2 cellular contexts compared by ENCODE assay signal in the genomic region with DNA sequence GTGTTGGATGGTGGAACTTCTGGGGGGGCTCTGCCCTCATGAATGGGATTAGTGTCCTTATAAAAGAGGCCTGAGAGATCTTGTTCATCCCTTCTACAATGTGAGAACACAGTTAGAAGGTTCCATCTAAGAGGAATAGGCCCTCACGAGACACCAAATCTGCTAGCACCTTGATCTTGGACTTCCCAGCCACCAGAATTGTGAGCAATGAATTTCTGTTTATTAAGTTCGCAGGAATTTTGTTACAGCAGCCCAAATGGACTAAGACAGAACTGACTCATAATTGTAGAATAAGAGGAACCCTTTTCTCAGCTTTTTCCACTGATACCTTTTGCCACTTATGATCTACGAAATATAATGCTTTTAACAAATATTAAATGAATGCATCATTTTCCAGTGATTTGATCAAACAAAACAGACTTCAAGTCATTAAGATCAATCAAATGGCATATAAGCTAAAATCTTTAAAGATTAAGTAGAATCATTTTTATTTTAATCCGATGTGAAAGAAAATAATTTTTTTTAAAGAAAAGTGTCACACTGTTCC.
TF ChIP-seq lines count a peak whose summit lies in the region.

No MANE protein-coding gene starts in this region.

TF ChIP-seq in HepG2, 621 proteins besides CTCF, POLR2A, EP300 and RAD21:
- TF ChIP-seq ZNF292 (CRISPR knock-in tag; IDR thresholded peaks at IDR 0.05; ENCODE audit: borderline replicate concordance, low read depth) (no peak), RBM22 (optimal IDR thresholded peaks at IDR 0.05; ENCODE audit: low read length) (peak; percentile 67), SMYD3 (CRISPR knock-in tag; IDR thresholded peaks at IDR 0.05) (peak; percentile 52; the same call in 1 of the 2 replicates), ZSCAN9 (CRISPR knock-in tag; IDR thresholded peaks at IDR 0.05; ENCODE audit: borderline replicate concordance) (no peak), ZNF564 (CRISPR knock-in tag; IDR thresholded peaks at IDR 0.05) (0 out of 2 replicates have a peak, but pooled peaks have one; percentile 34), GZF1 (CRISPR knock-in tag; IDR thresholded peaks at IDR 0.05) (no peak), ZNF264 (CRISPR knock-in tag; IDR thresholded peaks at IDR 0.05) (no peak), ZNF570 (CRISPR knock-in tag; IDR thresholded peaks at IDR 0.05; ENCODE audit: borderline replicate concordance) (no peak), ZNF12 (CRISPR knock-in tag; IDR thresholded peaks at IDR 0.05) (peak; percentile 70; the same call in 1 of the 2 replicates), POLR2AphosphoS5 (IDR thresholded peaks at IDR 0.05; ENCODE audit: low read depth, low read length) (peak; percentile 33; the same call in 1 of the 2 replicates)
- TF ChIP-seq, protein P1, sequence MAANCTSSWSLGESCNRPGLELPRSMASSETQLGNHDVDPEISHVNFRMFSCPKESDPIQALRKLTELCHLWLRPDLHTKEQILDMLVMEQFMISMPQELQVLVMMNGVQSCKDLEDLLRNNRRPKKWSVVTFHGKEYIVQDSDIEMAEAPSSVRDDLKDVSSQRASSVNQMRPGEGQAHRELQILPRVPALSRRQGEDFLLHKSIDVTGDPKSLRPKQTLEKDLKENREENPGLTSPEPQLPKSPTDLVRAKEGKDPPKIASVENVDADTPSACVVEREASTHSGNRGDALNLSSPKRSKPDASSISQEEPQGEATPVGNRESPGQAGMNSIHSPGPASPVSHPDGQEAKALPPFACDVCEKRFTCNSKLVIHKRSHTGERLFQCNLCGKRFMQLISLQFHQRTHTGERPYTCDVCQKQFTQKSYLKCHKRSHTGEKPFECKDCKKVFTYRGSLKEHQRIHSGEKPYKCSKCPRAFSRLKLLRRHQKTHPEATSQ (CRISPR knock-in tag; IDR thresholded peaks at IDR 0.05; ENCODE audit: borderline replicate concordance) = 0 out of 2 replicates have a peak, but pooled peaks have one; percentile 55
TF ChIP-seq in HepG2: peak in this region for 6.

TF ChIP-seq in GM12878, 131 proteins besides CTCF, POLR2A, EP300 and RAD21:
- no peak for TF ChIP-seq MTA2 (IDR thresholded peaks at IDR 0.05; ENCODE audit: low read depth)
- TF ChIP-seq PML (IDR thresholded peaks at IDR 0.05; ENCODE audit: low read length) = no peak
- TF ChIP-seq, protein P2, sequence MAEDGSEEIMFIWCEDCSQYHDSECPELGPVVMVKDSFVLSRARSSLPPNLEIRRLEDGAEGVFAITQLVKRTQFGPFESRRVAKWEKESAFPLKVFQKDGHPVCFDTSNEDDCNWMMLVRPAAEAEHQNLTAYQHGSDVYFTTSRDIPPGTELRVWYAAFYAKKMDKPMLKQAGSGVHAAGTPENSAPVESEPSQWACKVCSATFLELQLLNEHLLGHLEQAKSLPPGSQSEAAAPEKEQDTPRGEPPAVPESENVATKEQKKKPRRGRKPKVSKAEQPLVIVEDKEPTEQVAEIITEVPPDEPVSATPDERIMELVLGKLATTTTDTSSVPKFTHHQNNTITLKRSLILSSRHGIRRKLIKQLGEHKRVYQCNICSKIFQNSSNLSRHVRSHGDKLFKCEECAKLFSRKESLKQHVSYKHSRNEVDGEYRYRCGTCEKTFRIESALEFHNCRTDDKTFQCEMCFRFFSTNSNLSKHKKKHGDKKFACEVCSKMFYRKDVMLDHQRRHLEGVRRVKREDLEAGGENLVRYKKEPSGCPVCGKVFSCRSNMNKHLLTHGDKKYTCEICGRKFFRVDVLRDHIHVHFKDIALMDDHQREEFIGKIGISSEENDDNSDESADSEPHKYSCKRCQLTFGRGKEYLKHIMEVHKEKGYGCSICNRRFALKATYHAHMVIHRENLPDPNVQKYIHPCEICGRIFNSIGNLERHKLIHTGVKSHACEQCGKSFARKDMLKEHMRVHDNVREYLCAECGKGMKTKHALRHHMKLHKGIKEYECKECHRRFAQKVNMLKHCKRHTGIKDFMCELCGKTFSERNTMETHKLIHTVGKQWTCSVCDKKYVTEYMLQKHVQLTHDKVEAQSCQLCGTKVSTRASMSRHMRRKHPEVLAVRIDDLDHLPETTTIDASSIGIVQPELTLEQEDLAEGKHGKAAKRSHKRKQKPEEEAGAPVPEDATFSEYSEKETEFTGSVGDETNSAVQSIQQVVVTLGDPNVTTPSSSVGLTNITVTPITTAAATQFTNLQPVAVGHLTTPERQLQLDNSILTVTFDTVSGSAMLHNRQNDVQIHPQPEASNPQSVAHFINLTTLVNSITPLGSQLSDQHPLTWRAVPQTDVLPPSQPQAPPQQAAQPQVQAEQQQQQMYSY (CRISPR knock-in tag; IDR thresholded peaks at IDR 0.05) = no peak
- TF ChIP-seq, protein P3, sequence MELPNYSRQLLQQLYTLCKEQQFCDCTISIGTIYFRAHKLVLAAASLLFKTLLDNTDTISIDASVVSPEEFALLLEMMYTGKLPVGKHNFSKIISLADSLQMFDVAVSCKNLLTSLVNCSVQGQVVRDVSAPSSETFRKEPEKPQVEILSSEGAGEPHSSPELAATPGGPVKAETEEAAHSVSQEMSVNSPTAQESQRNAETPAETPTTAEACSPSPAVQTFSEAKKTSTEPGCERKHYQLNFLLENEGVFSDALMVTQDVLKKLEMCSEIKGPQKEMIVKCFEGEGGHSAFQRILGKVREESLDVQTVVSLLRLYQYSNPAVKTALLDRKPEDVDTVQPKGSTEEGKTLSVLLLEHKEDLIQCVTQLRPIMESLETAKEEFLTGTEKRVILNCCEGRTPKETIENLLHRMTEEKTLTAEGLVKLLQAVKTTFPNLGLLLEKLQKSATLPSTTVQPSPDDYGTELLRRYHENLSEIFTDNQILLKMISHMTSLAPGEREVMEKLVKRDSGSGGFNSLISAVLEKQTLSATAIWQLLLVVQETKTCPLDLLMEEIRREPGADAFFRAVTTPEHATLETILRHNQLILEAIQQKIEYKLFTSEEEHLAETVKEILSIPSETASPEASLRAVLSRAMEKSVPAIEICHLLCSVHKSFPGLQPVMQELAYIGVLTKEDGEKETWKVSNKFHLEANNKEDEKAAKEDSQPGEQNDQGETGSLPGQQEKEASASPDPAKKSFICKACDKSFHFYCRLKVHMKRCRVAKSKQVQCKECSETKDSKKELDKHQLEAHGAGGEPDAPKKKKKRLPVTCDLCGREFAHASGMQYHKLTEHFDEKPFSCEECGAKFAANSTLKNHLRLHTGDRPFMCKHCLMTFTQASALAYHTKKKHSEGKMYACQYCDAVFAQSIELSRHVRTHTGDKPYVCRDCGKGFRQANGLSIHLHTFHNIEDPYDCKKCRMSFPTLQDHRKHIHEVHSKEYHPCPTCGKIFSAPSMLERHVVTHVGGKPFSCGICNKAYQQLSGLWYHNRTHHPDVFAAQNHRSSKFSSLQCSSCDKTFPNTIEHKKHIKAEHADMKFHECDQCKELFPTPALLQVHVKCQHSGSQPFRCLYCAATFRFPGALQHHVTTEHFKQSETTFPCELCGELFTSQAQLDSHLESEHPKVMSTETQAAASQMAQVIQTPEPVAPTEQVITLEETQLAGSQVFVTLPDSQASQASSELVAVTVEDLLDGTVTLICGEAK (IDR thresholded peaks at IDR 0.05; ENCODE audit: borderline replicate concordance) = no peak
- TF ChIP-seq CBX3 (IDR thresholded peaks at IDR 0.05; ENCODE audit: borderline replicate concordance, low read depth) = no peak
- TF ChIP-seq CREB1 (IDR thresholded peaks at IDR 0.05; ENCODE audit: low read depth) = no peak
- no peak for TF ChIP-seq TCF7 (IDR thresholded peaks at IDR 0.05; ENCODE audit: borderline replicate concordance)
- no peak for TF ChIP-seq ZNF207 (IDR thresholded peaks at IDR 0.05; ENCODE audit: borderline replicate concordance)
- TF ChIP-seq SIN3A (IDR thresholded peaks at IDR 0.05; ENCODE audit: low read depth, low read length) = no peak
- TF ChIP-seq, protein P4, sequence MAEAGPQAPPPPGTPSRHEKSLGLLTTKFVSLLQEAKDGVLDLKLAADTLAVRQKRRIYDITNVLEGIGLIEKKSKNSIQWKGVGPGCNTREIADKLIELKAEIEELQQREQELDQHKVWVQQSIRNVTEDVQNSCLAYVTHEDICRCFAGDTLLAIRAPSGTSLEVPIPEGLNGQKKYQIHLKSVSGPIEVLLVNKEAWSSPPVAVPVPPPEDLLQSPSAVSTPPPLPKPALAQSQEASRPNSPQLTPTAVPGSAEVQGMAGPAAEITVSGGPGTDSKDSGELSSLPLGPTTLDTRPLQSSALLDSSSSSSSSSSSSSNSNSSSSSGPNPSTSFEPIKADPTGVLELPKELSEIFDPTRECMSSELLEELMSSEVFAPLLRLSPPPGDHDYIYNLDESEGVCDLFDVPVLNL (IDR thresholded peaks at IDR 0.05; ENCODE audit: low read depth, low read length) = no peak
- TF ChIP-seq, protein P5, sequence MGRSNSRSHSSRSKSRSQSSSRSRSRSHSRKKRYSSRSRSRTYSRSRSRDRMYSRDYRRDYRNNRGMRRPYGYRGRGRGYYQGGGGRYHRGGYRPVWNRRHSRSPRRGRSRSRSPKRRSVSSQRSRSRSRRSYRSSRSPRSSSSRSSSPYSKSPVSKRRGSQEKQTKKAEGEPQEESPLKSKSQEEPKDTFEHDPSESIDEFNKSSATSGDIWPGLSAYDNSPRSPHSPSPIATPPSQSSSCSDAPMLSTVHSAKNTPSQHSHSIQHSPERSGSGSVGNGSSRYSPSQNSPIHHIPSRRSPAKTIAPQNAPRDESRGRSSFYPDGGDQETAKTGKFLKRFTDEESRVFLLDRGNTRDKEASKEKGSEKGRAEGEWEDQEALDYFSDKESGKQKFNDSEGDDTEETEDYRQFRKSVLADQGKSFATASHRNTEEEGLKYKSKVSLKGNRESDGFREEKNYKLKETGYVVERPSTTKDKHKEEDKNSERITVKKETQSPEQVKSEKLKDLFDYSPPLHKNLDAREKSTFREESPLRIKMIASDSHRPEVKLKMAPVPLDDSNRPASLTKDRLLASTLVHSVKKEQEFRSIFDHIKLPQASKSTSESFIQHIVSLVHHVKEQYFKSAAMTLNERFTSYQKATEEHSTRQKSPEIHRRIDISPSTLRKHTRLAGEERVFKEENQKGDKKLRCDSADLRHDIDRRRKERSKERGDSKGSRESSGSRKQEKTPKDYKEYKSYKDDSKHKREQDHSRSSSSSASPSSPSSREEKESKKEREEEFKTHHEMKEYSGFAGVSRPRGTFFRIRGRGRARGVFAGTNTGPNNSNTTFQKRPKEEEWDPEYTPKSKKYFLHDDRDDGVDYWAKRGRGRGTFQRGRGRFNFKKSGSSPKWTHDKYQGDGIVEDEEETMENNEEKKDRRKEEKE (IDR thresholded peaks at IDR 0.05) = no peak
- TF ChIP-seq ZNF622 (IDR thresholded peaks at IDR 0.05) = no peak
